In genomic region chr2:219277703-219278654, GRCh38 we compare ENCODE assay signal across 8 cellular contexts. TPM values are rescaled to one million over a fixed set of nuclear protein-coding genes. Genes with fewer than 3 reads are reported as not detected.
A peak's percentile ranks its signal among the peaks of the same experiment; 100 is the strongest.
DNase-seq lines count a peak whose midpoint lies in the region; ATAC-seq and TF ChIP-seq lines count a peak whose summit lies in the region.

No MANE protein-coding gene starts in this region.

- H3K27me3 ChIP-seq in duodenal mucosa (ENCODE audit: control insufficient read depth in 1 of 2, insufficient read depth in 2 of 2, low read length in 2 of 2) (no peaks in the 10 kb centered on the region), lower lobe of right lung (ENCODE audit: low read depth) (no peaks in the 10 kb centered on the region)

- H3K27ac ChIP-seq in duodenal mucosa (ENCODE audit: low read depth, low read length) (peak overlapping the region; percentile 95), lower lobe of right lung (peak overlapping the region; percentile 100)

- intact Hi-C loops in lower lobe of right lung (cut with DNase I), result no loop called here

- TF ChIP-seq CTCF in GM10266 (IDR thresholded peaks at IDR 0.05; ENCODE audit: control insufficient read depth, insufficient read depth, low read depth, missing control alignments), result peak; percentile 98
- peak; percentile 99 for TF ChIP-seq CTCF in lower lobe of right lung (IDR thresholded peaks at IDR 0.05)

- H3K36me3 ChIP-seq in duodenal mucosa (ENCODE audit: control insufficient read depth in 1 of 2, insufficient read depth in 2 of 2, low read length in 2 of 2), result peaks cover 7 to 14% of the 10 kb centered on the region in 2 donors
- peaks cover 26% of the 10 kb centered on the region for H3K36me3 ChIP-seq in lower lobe of right lung

- H3K9ac ChIP-seq in duodenal mucosa (ENCODE audit: low read depth in 1 of 2, low read length in 2 of 2), result peak overlapping the region; percentile 89

- H3K4me1 ChIP-seq in duodenal mucosa (ENCODE audit: control insufficient read depth in 1 of 2, insufficient read depth in 2 of 2, low read length in 2 of 2) (peaks cover 21 to 28% of the 10 kb centered on the region in 2 donors), lower lobe of right lung (peaks cover 25% of the 10 kb centered on the region)

- peak; percentile 18 for ATAC-seq in HG03108 (IDR thresholded peaks at IDR 0.05; ENCODE audit: unreplicated experiment)
- peak; percentile 62 to 69 for ATAC-seq in lower lobe of right lung
- no peak for ATAC-seq in GM18858 (IDR thresholded peaks at IDR 0.05; ENCODE audit: unreplicated experiment)

- H3K4me3 ChIP-seq in duodenal mucosa (ENCODE audit: low read depth in 1 of 2, low read length in 2 of 2) (peak overlapping the region; percentile 59), lower lobe of right lung (peak overlapping the region; percentile 88)

- no peaks in the 10 kb centered on the region for H3K9me3 ChIP-seq in duodenal mucosa (ENCODE audit: control insufficient read depth in 1 of 2, low read length in 2 of 2)
- no peaks in the 10 kb centered on the region for H3K9me3 ChIP-seq in lower lobe of right lung

- peak; percentile 76 for DNase-seq in GM10266 (ENCODE audit: extremely low spot score)
- peak; percentile 79 for DNase-seq in NCI-H460 (ENCODE audit: extremely low read depth, low read depth)
- DNase-seq in activated CD4-positive, alpha-beta T cell treated with anti-CD3 and anti-CD28 coated beads, Interleukin-2, amount 50 U/mL, for 4 hours, result peak; percentile 65 to 68
- peak; percentile 83 for DNase-seq in lower lobe of right lung
- peak; percentile 54 to 61 (median 60) for DNase-seq in stimulated activated CD4-positive, alpha-beta T cell treated with anti-CD3 and anti-CD28 coated beads, TNF-alpha, amount 100 ng/mL, for 4 hours (ENCODE audit: low read depth in 3 of 3)

RNA-seq across cellular contexts. Expression of gene DNAJB2, which starts 1.2 kb away (rescaled TPM):
- 15.2 and 17.4 TPM in 2 replicates for total RNA-seq in NCI-H460 (2014; rRNA removed; shearing (Covaris generic))
- 17.1 and 22.1 TPM in 2 replicates for polyA plus RNA-seq in NCI-H460 (2014; cell fraction: nucleus; rRNA removed)
- 76.6 TPM for total RNA-seq in lower lobe of right lung

RNA-seq across cellular contexts. Expression of gene TUBA4A, which starts 24.3 kb away (rescaled TPM):
- 32.9 and 39.4 TPM in 2 replicates for total RNA-seq in NCI-H460 (2014; rRNA removed; shearing (Covaris generic))
- polyA plus RNA-seq in NCI-H460 (2014; cell fraction: nucleus; rRNA removed), result 58.2 and 78.0 TPM in 2 replicates
- total RNA-seq in lower lobe of right lung, result 35.0 TPM

RNA-seq across cellular contexts. Expression of gene TUBA4B, which starts 24.9 kb away (rescaled TPM):
- total RNA-seq in NCI-H460 (2014; rRNA removed; shearing (Covaris generic)), result not detected in 2 replicates
- not detected in 2 replicates for polyA plus RNA-seq in NCI-H460 (2014; cell fraction: nucleus; rRNA removed)
- total RNA-seq in lower lobe of right lung, result 3.5 TPM

RNA-seq across cellular contexts. Expression of gene PTPRN, which starts 31.2 kb away (rescaled TPM):
- 11.3 and 22.7 TPM in 2 replicates for total RNA-seq in NCI-H460 (2014; rRNA removed; shearing (Covaris generic))
- polyA plus RNA-seq in NCI-H460 (2014; cell fraction: nucleus; rRNA removed), result 4.3 and 5.9 TPM in 2 replicates
- total RNA-seq in lower lobe of right lung, result not detected

RNA-seq across cellular contexts. Expression of gene STK16, which starts 32.7 kb away (rescaled TPM):
- 20.9 and 25.3 TPM in 2 replicates for total RNA-seq in NCI-H460 (2014; rRNA removed; shearing (Covaris generic))
- 28.5 and 34.8 TPM in 2 replicates for polyA plus RNA-seq in NCI-H460 (2014; cell fraction: nucleus; rRNA removed)
- total RNA-seq in lower lobe of right lung, result 26.7 TPM
